9 cellular contexts compared by ENCODE assay signal in the genomic region with DNA sequence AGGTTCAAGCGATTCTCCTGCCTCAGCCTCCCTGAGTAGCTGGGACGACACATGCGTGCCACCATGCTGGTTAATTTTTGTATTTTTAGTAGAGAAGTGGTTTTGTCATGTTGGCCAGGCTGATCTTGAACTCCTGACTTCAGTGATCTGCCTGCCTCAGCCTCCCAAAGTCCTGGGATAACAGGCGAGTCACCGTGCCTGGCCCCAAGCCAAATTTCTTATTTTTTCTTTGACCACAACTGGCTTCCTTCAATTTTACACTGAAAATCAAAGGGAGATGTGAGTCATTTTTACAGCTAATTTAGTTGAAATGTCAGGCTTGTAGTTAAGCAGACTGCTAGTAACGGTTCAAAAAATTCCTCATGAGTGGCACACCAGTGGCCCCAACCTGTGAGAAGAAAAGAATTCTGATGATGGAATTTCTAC. TPM values are rescaled to one million over a fixed set of nuclear protein-coding genes. Genes with fewer than 3 reads are reported as not detected.
DNase-seq lines count a peak whose midpoint lies in the region; ATAC-seq and TF ChIP-seq lines count a peak whose summit lies in the region.
"Had no signal": no experiment of that assay in that cellular context is flagged by ENCODE, and none has a peak within 500 bp of the region (broad histone marks: within the 10 kb centered on the region; RNA-seq: fewer than 3 reads in every experiment).

No MANE protein-coding gene starts in this region.

- peak overlapping the region; percentile 79 for H3K27ac ChIP-seq in osteoblast (ENCODE audit: low read depth, low read length)
- H3K27ac ChIP-seq: body of pancreas had no signal

- H3K4me1 ChIP-seq in adipocyte (ENCODE audit: control insufficient read depth, insufficient read depth, low read length) (peaks cover 17% of the 10 kb centered on the region), osteoblast (ENCODE audit: insufficient read depth, low read length) (peaks cover 19% of the 10 kb centered on the region)

- H3K9ac ChIP-seq in adipocyte (ENCODE audit: low read length): no peak overlapping the region

- peaks cover 4% of the 10 kb centered on the region for H3K36me3 ChIP-seq in adipocyte (ENCODE audit: control insufficient read depth, insufficient read depth, low read length, severe bottlenecking)
- peaks cover 4% of the 10 kb centered on the region for H3K36me3 ChIP-seq in osteoblast (ENCODE audit: insufficient read depth, low read length)
- H3K36me3 ChIP-seq in H7 (replicated peaks; ENCODE audit: control insufficient read depth, insufficient read depth, low read length): no peaks in the 10 kb centered on the region

- H3K9me3 ChIP-seq in adipocyte (ENCODE audit: control insufficient read depth, low read length) (no peaks in the 10 kb centered on the region), osteoblast (ENCODE audit: low read depth, low read length) (no peaks in the 10 kb centered on the region)
- H3K9me3 ChIP-seq: body of pancreas had no signal

- H3K27me3 ChIP-seq in adipocyte (replicated peaks; ENCODE audit: control insufficient read depth, insufficient read depth, low read length): no peaks in the 10 kb centered on the region
- H3K27me3 ChIP-seq in osteoblast (ENCODE audit: insufficient read depth, low read length): no peaks in the 10 kb centered on the region
- H3K27me3 ChIP-seq in H7 (ENCODE audit: control insufficient read depth, insufficient read depth, low read length): no peaks in the 10 kb centered on the region
- H3K27me3 ChIP-seq: body of pancreas had no signal

- H3K4me3 ChIP-seq in adipocyte (ENCODE audit: low read length) (no peak overlapping the region), osteoblast (ENCODE audit: insufficient read depth, low read length) (no peak overlapping the region), H7 (ENCODE audit: insufficient read depth, low read depth, low read length) (no peak overlapping the region)
- H3K4me3 ChIP-seq: body of pancreas had no signal

- H4K20me1 ChIP-seq in osteoblast (ENCODE audit: insufficient read depth, low read length): peaks cover 17% of the 10 kb centered on the region

- ATAC-seq in HG03095 (IDR thresholded peaks at IDR 0.05; ENCODE audit: unreplicated experiment): no peak
- ATAC-seq: body of pancreas had no signal

- no peak for TF ChIP-seq CTCF in osteoblast (IDR thresholded peaks at IDR 0.05; ENCODE audit: extremely low read depth, low read depth, low read length)

- DNase-seq in CD1c-positive myeloid dendritic cell (ENCODE audit: extremely low spot score): peak; percentile 70
- DNase-seq in MV-4-11 (lab: John Stamatoyannopoulos, UW): peak; percentile 75
- peak; percentile 77 for DNase-seq in adipocyte (ENCODE audit: low read depth)
- peak; percentile 84 for DNase-seq in osteoblast (ENCODE audit: insufficient read length, low spot score, missing footprints)
- DNase-seq in mesenteric fat pad (ENCODE audit: low spot score): no peak
- no peak for DNase-seq in H7
- DNase-seq in D341Med (ENCODE audit: low spot score): no peak

- no peak overlapping the region for H2AFZ ChIP-seq in osteoblast (ENCODE audit: low read length)

- H3K4me2 ChIP-seq in osteoblast (ENCODE audit: insufficient read depth, low read length): peak overlapping the region; percentile 54

- peaks cover 90% of the 10 kb centered on the region for H3K79me2 ChIP-seq in osteoblast (ENCODE audit: insufficient read depth, low read length)

RNA-seq across cellular contexts. Expression of gene RNF216, which starts 7.8 kb away (rescaled TPM):
- 51.0 and 51.4 TPM in 2 replicates for total RNA-seq in osteoblast
- total RNA-seq in mesenteric fat pad: 33.8 TPM
- total RNA-seq in H7 (2014; rRNA removed; shearing (Covaris generic)): 22.3 and 27.8 TPM in 2 replicates

Comparison
In these comparisons a context has a peak if more than half of its experiments do, and no peak if none do; other contexts are left out.
1. DNase-seq: peak in CD1c-positive myeloid dendritic cell (single experiment), MV-4-11 (single experiment), adipocyte (single experiment) and osteoblast (single experiment); none in mesenteric fat pad (single experiment), H7 (single experiment) and D341Med (single experiment).